Comparison of ENCODE assay signal across 8 cellular contexts in the genomic region with DNA sequence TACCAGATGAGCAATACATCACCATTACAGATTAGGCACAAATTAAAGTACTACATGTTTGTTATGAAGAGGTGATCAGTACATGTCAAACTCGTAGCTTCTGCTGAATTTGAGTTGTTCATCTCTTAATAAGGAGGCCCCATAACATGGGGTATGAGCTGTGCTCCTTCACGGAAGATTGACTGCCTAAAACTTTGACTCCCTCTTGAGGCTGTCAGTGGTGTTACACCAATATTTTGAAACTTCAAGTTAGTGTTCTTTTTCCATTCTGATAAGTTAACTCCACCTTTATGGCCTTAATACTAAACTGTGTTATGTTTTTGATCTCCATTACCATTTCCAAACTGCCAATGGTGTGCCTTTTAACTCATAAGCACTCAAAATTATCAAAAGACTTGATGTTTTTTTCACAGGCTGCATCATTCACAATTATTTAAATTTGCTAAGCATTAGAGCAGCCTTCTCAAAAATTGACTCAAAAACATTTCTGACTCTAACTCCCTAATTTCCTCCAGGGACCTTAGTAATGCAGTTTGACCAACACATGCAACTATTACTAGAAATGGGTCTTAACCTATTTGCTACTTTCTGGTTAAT.
DNase-seq lines count a peak whose midpoint lies in the region; ATAC-seq, FAIRE-seq and TF ChIP-seq lines count a peak whose summit lies in the region.

No MANE protein-coding gene starts in this region.

- H3K27me3 ChIP-seq in ascending aorta, result no peaks in the 10 kb centered on the region

- no peaks in the 10 kb centered on the region for H3K4me1 ChIP-seq in ascending aorta

- H3K27ac ChIP-seq in ascending aorta, result no peak overlapping the region

- no peaks in the 10 kb centered on the region for H3K36me3 Mint-ChIP-seq in endothelial cell (ENCODE audit: low read depth, unreplicated experiment)
- no peaks in the 10 kb centered on the region for H3K36me3 Mint-ChIP-seq in osteocyte (ENCODE audit: unreplicated experiment)

- peak; percentile 92 for ATAC-seq in HG02938 (IDR thresholded peaks at IDR 0.05; ENCODE audit: unreplicated experiment)

- H3K4me3 ChIP-seq in ascending aorta, result no peak overlapping the region

- H3K4me1 Mint-ChIP-seq in endothelial cell (ENCODE audit: unreplicated experiment) (peaks cover 10% of the 10 kb centered on the region), osteocyte (ENCODE audit: unreplicated experiment) (no peaks in the 10 kb centered on the region)

- DNase-seq in GM13977 (ENCODE audit: low spot score) (peak; percentile 4), NCI-H226 (peak; percentile 18), endothelial cell (ENCODE audit: low spot score) (peak; percentile 30), osteocyte (ENCODE audit: extremely low spot score, unreplicated experiment) (no peak), ascending aorta (ENCODE audit: low spot score in 2 of 2) (no peak), nucleus accumbens (lab: John Stamatoyannopoulos, UW) (no peak)

- TF ChIP-seq CTCF in GM13977 (IDR thresholded peaks at IDR 0.05; ENCODE audit: extremely low read depth, insufficient read depth, missing control alignments) (peak; percentile 63), endothelial cell (IDR thresholded peaks at IDR 0.05; ENCODE audit: unreplicated experiment) (peak; percentile 89), osteocyte (IDR thresholded peaks at IDR 0.05) (peak; percentile 87), ascending aorta (IDR thresholded peaks at IDR 0.05) (peak in 1 of 3 experiments; percentile 29)

- in situ Hi-C loops in GM13977 (cut with MboI; ENCODE audit: low pct_unique_long_range_greater_than_20kb, low sequenced_read_pairs, unreplicated experiment), result no loop called here

- no peak overlapping the region for H3K27ac Mint-ChIP-seq in endothelial cell (ENCODE audit: unreplicated experiment)
- no peak overlapping the region for H3K27ac Mint-ChIP-seq in osteocyte (ENCODE audit: unreplicated experiment)

- FAIRE-seq in A204.1 (lab: Jason Lieb, UNC), result peak; percentile 14

- no peaks in the 10 kb centered on the region for H3K36me3 ChIP-seq in ascending aorta

- intact Hi-C loops in ascending aorta (cut with DNase I), result no loop called here

- H3K27me3 Mint-ChIP-seq in endothelial cell (ENCODE audit: unreplicated experiment), result no peaks in the 10 kb centered on the region
- H3K27me3 Mint-ChIP-seq in osteocyte (ENCODE audit: unreplicated experiment), result no peaks in the 10 kb centered on the region

- H3K9me3 Mint-ChIP-seq in endothelial cell (ENCODE audit: unreplicated experiment), result no peaks in the 10 kb centered on the region
- H3K9me3 Mint-ChIP-seq in osteocyte (ENCODE audit: unreplicated experiment), result no peaks in the 10 kb centered on the region

- H3K4me3 Mint-ChIP-seq in endothelial cell (ENCODE audit: unreplicated experiment), result no peak overlapping the region
- H3K4me3 Mint-ChIP-seq in osteocyte (ENCODE audit: unreplicated experiment), result no peak overlapping the region

- H3K9me3 ChIP-seq in ascending aorta, result no peaks in the 10 kb centered on the region

Comparison
In these comparisons a context has a peak if more than half of its experiments do, and no peak if none do; other contexts are left out.
1. DNase-seq: peak in GM13977 (single experiment), NCI-H226 (single experiment) and endothelial cell (single experiment); none in osteocyte (single experiment), ascending aorta (0 of 2) and nucleus accumbens (0 of 56).